ENCODE assay signal across 1 cellular context in the genomic region with DNA sequence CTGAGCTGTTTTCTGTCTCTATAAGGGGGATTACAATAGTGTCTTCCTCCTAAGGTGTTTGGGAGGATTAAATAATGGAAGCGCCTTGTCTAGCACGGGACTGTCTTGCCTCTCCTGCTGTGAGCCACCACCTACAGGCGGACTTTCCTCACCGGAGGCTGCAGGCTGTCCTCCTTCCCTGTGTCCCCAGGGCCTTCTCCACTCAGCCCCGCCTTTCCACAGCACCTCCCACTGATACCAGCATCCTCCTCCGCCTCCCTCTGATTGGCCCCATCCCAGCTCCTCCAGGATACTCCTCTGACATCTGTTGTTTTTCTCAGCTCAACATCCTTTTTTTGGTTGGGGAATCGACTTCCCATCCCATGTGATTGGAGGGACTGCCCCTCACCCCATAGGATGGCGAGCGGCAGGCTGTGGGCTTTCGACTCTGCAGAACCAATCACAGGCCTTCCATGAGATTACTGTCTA.
TF ChIP-seq lines count a peak whose summit lies in the region.

No MANE protein-coding gene starts in this region.

TF ChIP-seq in HEK293, 187 proteins besides CTCF, POLR2A, EP300 and RAD21 (continued from another document and continues in another):
- TF ChIP-seq, protein P1, sequence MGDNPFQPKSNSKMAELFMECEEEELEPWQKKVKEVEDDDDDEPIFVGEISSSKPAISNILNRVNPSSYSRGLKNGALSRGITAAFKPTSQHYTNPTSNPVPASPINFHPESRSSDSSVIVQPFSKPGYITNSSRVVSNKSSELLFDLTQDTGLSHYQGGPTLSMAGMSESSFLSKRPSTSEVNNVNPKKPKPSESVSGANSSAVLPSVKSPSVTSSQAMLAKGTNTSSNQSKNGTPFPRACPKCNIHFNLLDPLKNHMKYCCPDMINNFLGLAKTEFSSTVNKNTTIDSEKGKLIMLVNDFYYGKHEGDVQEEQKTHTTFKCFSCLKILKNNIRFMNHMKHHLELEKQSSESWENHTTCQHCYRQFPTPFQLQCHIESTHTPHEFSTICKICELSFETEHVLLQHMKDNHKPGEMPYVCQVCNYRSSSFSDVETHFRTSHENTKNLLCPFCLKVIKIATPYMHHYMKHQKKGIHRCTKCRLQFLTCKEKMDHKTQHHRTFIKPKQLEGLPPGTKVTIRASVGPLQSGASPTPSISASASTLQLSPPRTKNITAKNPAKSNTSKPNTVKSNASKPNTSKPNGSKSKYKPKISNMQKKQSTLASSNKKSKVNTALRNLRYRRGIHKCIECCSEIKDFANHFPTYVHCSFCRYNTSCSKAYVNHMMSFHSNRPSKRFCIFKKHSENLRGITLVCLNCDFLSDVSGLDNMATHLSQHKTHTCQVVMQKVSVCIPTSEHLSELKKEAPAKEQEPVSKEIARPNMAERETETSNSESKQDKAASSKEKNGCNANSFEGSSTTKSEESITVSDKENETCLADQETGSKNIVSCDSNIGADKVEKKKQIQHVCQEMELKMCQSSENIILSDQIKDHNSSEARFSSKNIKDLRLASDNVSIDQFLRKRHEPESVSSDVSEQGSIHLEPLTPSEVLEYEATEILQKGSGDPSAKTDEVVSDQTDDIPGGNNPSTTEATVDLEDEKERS (tag by site-specific recombination; IDR thresholded peaks at IDR 0.05), result no peak
- TF ChIP-seq ZNF174 (tag by site-specific recombination; IDR thresholded peaks at IDR 0.05), result no peak
- no peak for TF ChIP-seq ZFP3 (tag by site-specific recombination; IDR thresholded peaks at IDR 0.05; ENCODE audit: low read depth)
- TF ChIP-seq, protein P2, sequence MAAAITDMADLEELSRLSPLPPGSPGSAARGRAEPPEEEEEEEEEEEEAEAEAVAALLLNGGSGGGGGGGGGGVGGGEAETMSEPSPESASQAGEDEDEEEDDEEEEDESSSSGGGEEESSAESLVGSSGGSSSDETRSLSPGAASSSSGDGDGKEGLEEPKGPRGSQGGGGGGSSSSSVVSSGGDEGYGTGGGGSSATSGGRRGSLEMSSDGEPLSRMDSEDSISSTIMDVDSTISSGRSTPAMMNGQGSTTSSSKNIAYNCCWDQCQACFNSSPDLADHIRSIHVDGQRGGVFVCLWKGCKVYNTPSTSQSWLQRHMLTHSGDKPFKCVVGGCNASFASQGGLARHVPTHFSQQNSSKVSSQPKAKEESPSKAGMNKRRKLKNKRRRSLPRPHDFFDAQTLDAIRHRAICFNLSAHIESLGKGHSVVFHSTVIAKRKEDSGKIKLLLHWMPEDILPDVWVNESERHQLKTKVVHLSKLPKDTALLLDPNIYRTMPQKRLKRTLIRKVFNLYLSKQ (tag by site-specific recombination; IDR thresholded peaks at IDR 0.05; ENCODE audit: borderline replicate concordance), result no peak
- TF ChIP-seq ZNF221 (tag by site-specific recombination; IDR thresholded peaks at IDR 0.05; ENCODE audit: borderline replicate concordance), result no peak
- TF ChIP-seq ZNF23 (tag by site-specific recombination; IDR thresholded peaks at IDR 0.05; ENCODE audit: borderline replicate concordance), result no peak
- TF ChIP-seq ZNF157 (tag by site-specific recombination; IDR thresholded peaks at IDR 0.05), result no peak
- TF ChIP-seq ZNF521 (tag by site-specific recombination; IDR thresholded peaks at IDR 0.05), result no peak
- TF ChIP-seq ZNF660 (tag by site-specific recombination; IDR thresholded peaks at IDR 0.05), result no peak
- TF ChIP-seq PRDM1 (tag by site-specific recombination; IDR thresholded peaks at IDR 0.05), result no peak
- TF ChIP-seq ZNF37A (tag by site-specific recombination; IDR thresholded peaks at IDR 0.05), result no peak
- no peak for TF ChIP-seq ZNF169 (tag by site-specific recombination; IDR thresholded peaks at IDR 0.05)
- no peak for TF ChIP-seq ZNF175 (tag by site-specific recombination; IDR thresholded peaks at IDR 0.05)
- no peak for TF ChIP-seq ZNF544 (tag by site-specific recombination; IDR thresholded peaks at IDR 0.05)
- no peak for TF ChIP-seq ZSCAN30 (tag by site-specific recombination; IDR thresholded peaks at IDR 0.05)
- no peak for TF ChIP-seq SALL2 (tag by site-specific recombination; IDR thresholded peaks at IDR 0.05; ENCODE audit: borderline replicate concordance)
- no peak for TF ChIP-seq ZNF843 (tag by site-specific recombination; IDR thresholded peaks at IDR 0.05)
- TF ChIP-seq ZNF391 (tag by site-specific recombination; IDR thresholded peaks at IDR 0.05; ENCODE audit: borderline replicate concordance, low read depth), result no peak; the same call in 1 of the 2 replicates
- TF ChIP-seq ZEB2 (tag by site-specific recombination; IDR thresholded peaks at IDR 0.05), result no peak
- TF ChIP-seq, protein P3, sequence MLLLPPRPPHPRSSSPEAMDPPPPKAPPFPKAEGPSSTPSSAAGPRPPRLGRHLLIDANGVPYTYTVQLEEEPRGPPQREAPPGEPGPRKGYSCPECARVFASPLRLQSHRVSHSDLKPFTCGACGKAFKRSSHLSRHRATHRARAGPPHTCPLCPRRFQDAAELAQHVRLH (tag by site-specific recombination; IDR thresholded peaks at IDR 0.05), result no peak
- TF ChIP-seq, protein P4, sequence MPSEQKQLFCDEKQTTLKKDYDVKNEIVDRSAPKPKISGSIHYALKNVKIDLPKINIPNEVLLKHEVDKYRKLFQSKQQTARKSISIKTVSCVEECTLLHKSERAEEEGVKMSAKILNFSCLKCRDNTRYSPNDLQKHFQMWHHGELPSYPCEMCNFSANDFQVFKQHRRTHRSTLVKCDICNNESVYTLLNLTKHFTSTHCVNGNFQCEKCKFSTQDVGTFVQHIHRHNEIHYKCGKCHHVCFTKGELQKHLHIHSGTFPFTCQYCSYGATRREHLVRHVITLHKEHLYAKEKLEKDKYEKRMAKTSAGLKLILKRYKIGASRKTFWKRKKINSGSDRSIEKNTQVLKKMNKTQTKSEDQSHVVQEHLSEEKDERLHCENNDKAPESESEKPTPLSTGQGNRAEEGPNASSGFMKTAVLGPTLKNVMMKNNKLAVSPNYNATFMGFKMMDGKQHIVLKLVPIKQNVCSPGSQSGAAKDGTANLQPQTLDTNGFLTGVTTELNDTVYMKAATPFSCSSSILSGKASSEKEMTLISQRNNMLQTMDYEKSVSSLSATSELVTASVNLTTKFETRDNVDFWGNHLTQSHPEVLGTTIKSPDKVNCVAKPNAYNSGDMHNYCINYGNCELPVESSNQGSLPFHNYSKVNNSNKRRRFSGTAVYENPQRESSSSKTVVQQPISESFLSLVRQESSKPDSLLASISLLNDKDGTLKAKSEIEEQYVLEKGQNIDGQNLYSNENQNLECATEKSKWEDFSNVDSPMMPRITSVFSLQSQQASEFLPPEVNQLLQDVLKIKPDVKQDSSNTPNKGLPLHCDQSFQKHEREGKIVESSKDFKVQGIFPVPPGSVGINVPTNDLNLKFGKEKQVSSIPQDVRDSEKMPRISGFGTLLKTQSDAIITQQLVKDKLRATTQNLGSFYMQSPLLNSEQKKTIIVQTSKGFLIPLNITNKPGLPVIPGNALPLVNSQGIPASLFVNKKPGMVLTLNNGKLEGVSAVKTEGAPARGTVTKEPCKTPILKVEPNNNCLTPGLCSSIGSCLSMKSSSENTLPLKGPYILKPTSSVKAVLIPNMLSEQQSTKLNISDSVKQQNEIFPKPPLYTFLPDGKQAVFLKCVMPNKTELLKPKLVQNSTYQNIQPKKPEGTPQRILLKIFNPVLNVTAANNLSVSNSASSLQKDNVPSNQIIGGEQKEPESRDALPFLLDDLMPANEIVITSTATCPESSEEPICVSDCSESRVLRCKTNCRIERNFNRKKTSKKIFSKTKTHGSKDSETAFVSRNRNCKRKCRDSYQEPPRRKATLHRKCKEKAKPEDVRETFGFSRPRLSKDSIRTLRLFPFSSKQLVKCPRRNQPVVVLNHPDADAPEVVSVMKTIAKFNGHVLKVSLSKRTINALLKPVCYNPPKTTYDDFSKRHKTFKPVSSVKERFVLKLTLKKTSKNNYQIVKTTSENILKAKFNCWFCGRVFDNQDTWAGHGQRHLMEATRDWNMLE (tag by site-specific recombination; conservative IDR thresholded peaks at IDR 0.05; ENCODE audit: low read depth), result no peak
- no peak for TF ChIP-seq ZNF416 (tag by site-specific recombination; IDR thresholded peaks at IDR 0.05)
- TF ChIP-seq, protein P5, sequence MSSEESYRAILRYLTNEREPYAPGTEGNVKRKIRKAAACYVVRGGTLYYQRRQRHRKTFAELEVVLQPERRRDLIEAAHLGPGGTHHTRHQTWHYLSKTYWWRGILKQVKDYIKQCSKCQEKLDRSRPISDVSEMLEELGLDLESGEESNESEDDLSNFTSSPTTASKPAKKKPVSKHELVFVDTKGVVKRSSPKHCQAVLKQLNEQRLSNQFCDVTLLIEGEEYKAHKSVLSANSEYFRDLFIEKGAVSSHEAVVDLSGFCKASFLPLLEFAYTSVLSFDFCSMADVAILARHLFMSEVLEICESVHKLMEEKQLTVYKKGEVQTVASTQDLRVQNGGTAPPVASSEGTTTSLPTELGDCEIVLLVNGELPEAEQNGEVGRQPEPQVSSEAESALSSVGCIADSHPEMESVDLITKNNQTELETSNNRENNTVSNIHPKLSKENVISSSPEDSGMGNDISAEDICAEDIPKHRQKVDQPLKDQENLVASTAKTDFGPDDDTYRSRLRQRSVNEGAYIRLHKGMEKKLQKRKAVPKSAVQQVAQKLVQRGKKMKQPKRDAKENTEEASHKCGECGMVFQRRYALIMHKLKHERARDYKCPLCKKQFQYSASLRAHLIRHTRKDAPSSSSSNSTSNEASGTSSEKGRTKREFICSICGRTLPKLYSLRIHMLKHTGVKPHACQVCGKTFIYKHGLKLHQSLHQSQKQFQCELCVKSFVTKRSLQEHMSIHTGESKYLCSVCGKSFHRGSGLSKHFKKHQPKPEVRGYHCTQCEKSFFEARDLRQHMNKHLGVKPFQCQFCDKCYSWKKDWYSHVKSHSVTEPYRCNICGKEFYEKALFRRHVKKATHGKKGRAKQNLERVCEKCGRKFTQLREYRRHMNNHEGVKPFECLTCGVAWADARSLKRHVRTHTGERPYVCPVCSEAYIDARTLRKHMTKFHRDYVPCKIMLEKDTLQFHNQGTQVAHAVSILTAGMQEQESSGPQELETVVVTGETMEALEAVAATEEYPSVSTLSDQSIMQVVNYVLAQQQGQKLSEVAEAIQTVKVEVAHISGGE (tag by site-specific recombination; conservative IDR thresholded peaks at IDR 0.05; ENCODE audit: low read depth), result no peak
- no peak for TF ChIP-seq ZNF302 (tag by site-specific recombination; IDR thresholded peaks at IDR 0.05; ENCODE audit: low read depth)
- no peak for TF ChIP-seq ZNF114 (tag by site-specific recombination; IDR thresholded peaks at IDR 0.05)
- TF ChIP-seq ZBTB17 (tag by site-specific recombination; IDR thresholded peaks at IDR 0.05), result peak; percentile 95
- no peak for TF ChIP-seq ZNF701 (tag by site-specific recombination; IDR thresholded peaks at IDR 0.05)
- TF ChIP-seq ZNF394 (tag by site-specific recombination; IDR thresholded peaks at IDR 0.05; ENCODE audit: borderline replicate concordance), result peak; percentile 100
- no peak for TF ChIP-seq OVOL3 (tag by site-specific recombination; IDR thresholded peaks at IDR 0.05)
- no peak for TF ChIP-seq ZNF549 (tag by site-specific recombination; IDR thresholded peaks at IDR 0.05)
- TF ChIP-seq TRIM28 (IDR thresholded peaks at IDR 0.05; ENCODE audit: borderline replicate concordance, low read length), result no peak
- peak; percentile 94 for TF ChIP-seq EGR2 (tag by site-specific recombination; IDR thresholded peaks at IDR 0.05; ENCODE audit: low read depth)
- no peak for TF ChIP-seq ZNF24 (tag by site-specific recombination; IDR thresholded peaks at IDR 0.05)
- TF ChIP-seq ZNF707 (tag by site-specific recombination; IDR thresholded peaks at IDR 0.05), result no peak
- no peak for TF ChIP-seq ZNF677 (tag by site-specific recombination; IDR thresholded peaks at IDR 0.05)
- no peak for TF ChIP-seq KLF10 (tag by site-specific recombination; IDR thresholded peaks at IDR 0.05)
- TF ChIP-seq OSR2 (tag by site-specific recombination; IDR thresholded peaks at IDR 0.05), result no peak
- TF ChIP-seq ZNF548 (tag by site-specific recombination; IDR thresholded peaks at IDR 0.05), result no peak
- TF ChIP-seq ZNF292 (tag by site-specific recombination; IDR thresholded peaks at IDR 0.05; ENCODE audit: borderline replicate concordance, low read depth), result no peak
- no peak for TF ChIP-seq ZNF747 (tag by site-specific recombination; IDR thresholded peaks at IDR 0.05)
- TF ChIP-seq, protein P6, sequence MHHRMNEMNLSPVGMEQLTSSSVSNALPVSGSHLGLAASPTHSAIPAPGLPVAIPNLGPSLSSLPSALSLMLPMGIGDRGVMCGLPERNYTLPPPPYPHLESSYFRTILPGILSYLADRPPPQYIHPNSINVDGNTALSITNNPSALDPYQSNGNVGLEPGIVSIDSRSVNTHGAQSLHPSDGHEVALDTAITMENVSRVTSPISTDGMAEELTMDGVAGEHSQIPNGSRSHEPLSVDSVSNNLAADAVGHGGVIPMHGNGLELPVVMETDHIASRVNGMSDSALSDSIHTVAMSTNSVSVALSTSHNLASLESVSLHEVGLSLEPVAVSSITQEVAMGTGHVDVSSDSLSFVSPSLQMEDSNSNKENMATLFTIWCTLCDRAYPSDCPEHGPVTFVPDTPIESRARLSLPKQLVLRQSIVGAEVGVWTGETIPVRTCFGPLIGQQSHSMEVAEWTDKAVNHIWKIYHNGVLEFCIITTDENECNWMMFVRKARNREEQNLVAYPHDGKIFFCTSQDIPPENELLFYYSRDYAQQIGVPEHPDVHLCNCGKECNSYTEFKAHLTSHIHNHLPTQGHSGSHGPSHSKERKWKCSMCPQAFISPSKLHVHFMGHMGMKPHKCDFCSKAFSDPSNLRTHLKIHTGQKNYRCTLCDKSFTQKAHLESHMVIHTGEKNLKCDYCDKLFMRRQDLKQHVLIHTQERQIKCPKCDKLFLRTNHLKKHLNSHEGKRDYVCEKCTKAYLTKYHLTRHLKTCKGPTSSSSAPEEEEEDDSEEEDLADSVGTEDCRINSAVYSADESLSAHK (tag by site-specific recombination; IDR thresholded peaks at IDR 0.05), result no peak
- no peak for TF ChIP-seq ZNF239 (tag by site-specific recombination; IDR thresholded peaks at IDR 0.05)
- no peak for TF ChIP-seq ZNF664 (tag by site-specific recombination; IDR thresholded peaks at IDR 0.05)
- no peak for TF ChIP-seq SETDB1 (IDR thresholded peaks at IDR 0.05; ENCODE audit: insufficient read length, low read length)
- TF ChIP-seq GLI4 (tag by site-specific recombination; IDR thresholded peaks at IDR 0.05), result no peak
- no peak for TF ChIP-seq GLIS2 (tag by site-specific recombination; IDR thresholded peaks at IDR 0.05)
- TF ChIP-seq SCRT1 (tag by site-specific recombination; IDR thresholded peaks at IDR 0.05; ENCODE audit: borderline replicate concordance), result no peak
- peak; percentile 76; the same call in 1 of the 2 replicates for TF ChIP-seq KLF1 (tag by site-specific recombination; IDR thresholded peaks at IDR 0.05)
- no peak for TF ChIP-seq ZNF138 (tag by site-specific recombination; IDR thresholded peaks at IDR 0.05; ENCODE audit: borderline replicate concordance)
- no peak for TF ChIP-seq KLF16 (tag by site-specific recombination; IDR thresholded peaks at IDR 0.05)
- no peak for TF ChIP-seq ZNF140 (tag by site-specific recombination; IDR thresholded peaks at IDR 0.05)
- TF ChIP-seq REPIN1 (tag by site-specific recombination; IDR thresholded peaks at IDR 0.05; ENCODE audit: low read depth), result no peak
- no peak for TF ChIP-seq ZNF560 (tag by site-specific recombination; IDR thresholded peaks at IDR 0.05; ENCODE audit: borderline replicate concordance)
- no peak for TF ChIP-seq ZNF624 (tag by site-specific recombination; IDR thresholded peaks at IDR 0.05)
- no peak for TF ChIP-seq HOXC10 (CRISPR knock-in tag; IDR thresholded peaks at IDR 0.05)
- TF ChIP-seq ZNF423 (tag by site-specific recombination; IDR thresholded peaks at IDR 0.05), result peak; percentile 85; the same call in 1 of the 2 replicates
